Comparison of ENCODE assay signal across 8 cellular contexts in genomic region chr11:114179234-114179941, GRCh38.
DNase-seq lines count a peak whose midpoint lies in the region; ATAC-seq and TF ChIP-seq lines count a peak whose summit lies in the region.

No MANE protein-coding gene starts in this region.

- peaks cover 44 to 100% (median 91%) of the 10 kb centered on the region in 9 donors for H3K4me1 ChIP-seq in heart right ventricle

- DNase-seq in DMS79 treated with DMSO at 0.1 percent for 48 hours (lab: John Stamatoyannopoulos, UW) (peak; percentile 88), heart right ventricle (peak; percentile 69 to 76), renal cortical epithelial cell (ENCODE audit: low read depth) (peak; percentile 64), epidermal melanocyte (ENCODE audit: insufficient read length, low spot score) (no peak), foreskin melanocyte (no peak), NCI-H2171 (lab: John Stamatoyannopoulos, UW) (no peak)

- H3K36me3 Mint-ChIP-seq in activated T-helper 17 cell treated with anti-CD3 and anti-CD28 coated beads, Interleukin-2, amount 50 U/mL, for 72 hours (ENCODE audit: low read depth) = no peaks in the 10 kb centered on the region

- no peaks in the 10 kb centered on the region for H3K9me3 Mint-ChIP-seq in activated T-helper 17 cell treated with anti-CD3 and anti-CD28 coated beads, Interleukin-2, amount 50 U/mL, for 72 hours

- H3K9me3 ChIP-seq in heart right ventricle = no peaks in the 10 kb centered on the region

- intact Hi-C loops in heart right ventricle (cut with DNase I) = loop anchor here in 6 of 10 donors (1.0 to 10.0 kb wide), 10 partner anchors 15 to 305 kb away; partner anchors contain the start of genes ZBTB16 (in 2 of the 6) and USP28 (in 1 of the 6)

- H3K4me1 Mint-ChIP-seq in activated T-helper 17 cell treated with anti-CD3 and anti-CD28 coated beads, Interleukin-2, amount 50 U/mL, for 72 hours = peaks cover 30% of the 10 kb centered on the region

- peak overlapping the region; percentile 76 to 97 (median 94) for H3K27ac ChIP-seq in heart right ventricle

- no peak for TF ChIP-seq CTCF in heart right ventricle (IDR thresholded peaks at IDR 0.05)

- no peak for ATAC-seq in activated T-helper 17 cell treated with anti-CD3 and anti-CD28 coated beads, Interleukin-2, amount 50 U/mL, for 72 hours (replicated peaks)
- ATAC-seq in heart right ventricle = peak; percentile 68 to 92 (median 90)
- no peak for ATAC-seq in HG03378 (IDR thresholded peaks at IDR 0.05; ENCODE audit: unreplicated experiment)

- H3K27me3 Mint-ChIP-seq in activated T-helper 17 cell treated with anti-CD3 and anti-CD28 coated beads, Interleukin-2, amount 50 U/mL, for 72 hours = no peaks in the 10 kb centered on the region

- no peaks in the 10 kb centered on the region for H3K36me3 ChIP-seq in heart right ventricle

- peak overlapping the region; percentile 7 for H3K4me3 Mint-ChIP-seq in activated T-helper 17 cell treated with anti-CD3 and anti-CD28 coated beads, Interleukin-2, amount 50 U/mL, for 72 hours

- H3K4me3 ChIP-seq in heart right ventricle = peak overlapping the region in 8 of 10 donors; percentile 4 to 38 (median 13)

- WGBS in heart right ventricle, 2 donors = 4 to 8% methylated on average over 5 of the region's 5 CpGs

- H3K27me3 ChIP-seq in heart right ventricle = no peaks in the 10 kb centered on the region

- H3K27ac Mint-ChIP-seq in activated T-helper 17 cell treated with anti-CD3 and anti-CD28 coated beads, Interleukin-2, amount 50 U/mL, for 72 hours = peak overlapping the region; percentile 48

Comparison
In these comparisons a context has a peak if more than half of its experiments do, and no peak if none do; other contexts are left out.
1. DNase-seq: peak in DMS79 treated with DMSO at 0.1 percent for 48 hours (single experiment), heart right ventricle (2 of 2) and renal cortical epithelial cell (single experiment); none in epidermal melanocyte (single experiment), foreskin melanocyte (single experiment) and NCI-H2171 (single experiment).
2. ATAC-seq: peak in heart right ventricle (8 of 8); none in activated T-helper 17 cell treated with anti-CD3 and anti-CD28 coated beads, Interleukin-2, amount 50 U/mL, for 72 hours (single experiment) and HG03378 (single experiment).